ENCODE assay signal across 35 cellular contexts in genomic region chr6:66029391-66029790, GRCh38.
"Had no signal": no experiment of that assay in that cellular context is flagged by ENCODE, and none has a peak within 500 bp of the region (broad histone marks: within the 10 kb centered on the region; RNA-seq: fewer than 3 reads in every experiment).

No MANE protein-coding gene starts in this region.

- H3K27me3 ChIP-seq: MG63 had no signal

- H3K36me3 ChIP-seq: MG63 had no signal

- H3K4me3 ChIP-seq: MG63 had no signal

- DNase-seq: Kasumi-1, MG63, MM.1S, MV-4-11, NCI-H1048, NCI-H1092, NCI-H1092 treated with DMSO at 0.1 percent for 48 hours, NCI-H1105, NCI-H1105 treated with DMSO at 0.1 percent for 48 hours, NCI-H1417, NCI-H1417 treated with DMSO at 0.1 percent for 48 hours, NCI-H1436, NCI-H1436 treated with DMSO at 0.1 percent for 48 hours, NCI-H146, NCI-H1694, NCI-H1694 treated with DMSO at 0.1 percent for 48 hours, NCI-H187, NCI-H187 treated with DMSO at 0.1 percent for 48 hours, NCI-H1930, NCI-H2029, NCI-H2029 treated with DMSO at 0.1 percent for 48 hours, NCI-H2081, NCI-H2081 treated with DMSO at 0.1 percent for 48 hours, NCI-H2107, NCI-H2171, NCI-H2171 treated with DMSO at 0.1 percent for 48 hours, NCI-H2227 treated with DMSO at 0.1 percent for 48 hours, NCI-H226, NCI-H345, NCI-H446, NCI-H446 treated with DMSO at 0.1 percent for 48 hours, NCI-H510A, NCI-H510A treated with DMSO at 0.1 percent for 48 hours, NCI-H524, NCI-H524 treated with DMSO at 0.1 percent for 48 hours had no signal

- H3K9me3 ChIP-seq: MG63 had no signal
